In the genomic region with DNA sequence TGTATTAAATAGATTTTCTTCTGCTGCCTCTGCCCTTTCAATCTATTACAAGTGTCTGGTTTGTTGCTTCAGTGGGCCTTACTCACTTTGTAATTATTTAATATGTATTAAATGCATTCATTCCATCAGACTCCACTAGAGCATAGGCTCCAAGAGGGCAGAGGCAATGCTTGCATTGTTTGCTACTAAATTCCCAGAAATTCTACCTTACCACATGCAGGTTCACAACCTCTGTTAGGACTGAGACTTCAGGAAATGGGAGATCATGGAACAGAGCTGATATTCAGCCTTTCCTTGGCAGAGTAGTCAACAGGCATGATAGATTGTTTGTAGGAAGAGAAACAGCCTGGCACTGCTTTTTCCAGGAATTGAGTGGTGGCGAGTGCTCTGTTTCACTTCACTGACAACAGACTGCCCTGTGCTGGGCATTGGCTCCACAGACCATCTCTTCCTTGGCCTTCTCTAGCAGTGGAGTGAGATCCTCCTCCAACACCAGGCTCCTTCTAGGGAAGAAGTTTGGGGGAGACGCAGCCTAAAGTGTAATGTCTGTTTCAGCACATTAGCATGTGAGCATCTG, we compare ENCODE assay signal across 31 cellular contexts. TPM values are rescaled to one million over a fixed set of nuclear protein-coding genes. Genes with fewer than 3 reads are reported as not detected.
"Had no signal": no experiment of that assay in that cellular context is flagged by ENCODE, and none has a peak within 500 bp of the region (broad histone marks: within the 10 kb centered on the region; RNA-seq: fewer than 3 reads in every experiment).

No MANE protein-coding gene starts in this region.

- ATAC-seq: activated naive CD4-positive, alpha-beta T cell treated with anti-CD3 and anti-CD28 coated beads, Interleukin-2, amount 50 U/mL, for 72 hours; activated T-cell treated with anti-CD3 and anti-CD28 coated beads, Interleukin-2, amount 50 U/mL, for 4 hours; body of pancreas; PC-3 had no signal

- DNase-seq: activated B cell treated with CpG ODN at 0.5 μM for 24 hours; activated CD4-positive, alpha-beta memory T cell treated with anti-CD3 and anti-CD28 coated beads for 36 hours; activated CD4-positive, alpha-beta T cell treated with anti-CD3 and anti-CD28 coated beads for 4 hours; activated CD4-positive, alpha-beta T cell treated with anti-CD3 and anti-CD28 coated beads, Interleukin-2, amount 50 U/mL, for 1 hour; activated CD4-positive, CD25-positive, alpha-beta regulatory T cell treated with anti-CD3 and anti-CD28 coated beads, Interleukin-2, amount 50 U/mL, for 72 hours; activated CD8-positive, alpha-beta memory T cell treated with anti-CD3 and anti-CD28 coated beads, Interleukin-2, amount 50 U/mL, for 4 hours; activated gamma-delta T cell treated with Interleukin-2 at 50 U/mL for 16 hours; activated naive CD4-positive, alpha-beta T cell treated with anti-CD3 and anti-CD28 coated beads for 36 hours; activated T-cell treated with anti-CD3 and anti-CD28 coated beads for 4 hours; activated T-cell treated with anti-CD3 and anti-CD28 coated beads, Interleukin-2, amount 50 U/mL, for 4 hours; adrenal gland; body of pancreas; MM.1S; MV-4-11; NCI-H1092; NCI-H1436 treated with DMSO at 0.1 percent for 48 hours; NCI-H1694 treated with DMSO at 0.1 percent for 48 hours; NCI-H2029; NCI-H510A; NCI-H526; NCI-H748 treated with DMSO at 0.1 percent for 48 hours; NK-92 treated with Interleukin-12 subunit alpha and Interleukin-12 subunit beta, amount 100 ng/mL, for 24 hours; PC-3; Peyer's patch; RPMI8226; SW 1271; T-helper 1 cell; T-helper 2 cell; T-helper 9 cell had no signal

RNA-seq across cellular contexts. Expression of gene MATN3, which starts 6.2 kb away (rescaled TPM):
- total RNA-seq: activated B cell treated with CpG ODN at 0.5 μM for 24 hours; activated CD4-positive, alpha-beta memory T cell treated with anti-CD3 and anti-CD28 coated beads for 36 hours; activated naive CD4-positive, alpha-beta T cell treated with anti-CD3 and anti-CD28 coated beads for 36 hours; activated naive CD4-positive, alpha-beta T cell treated with anti-CD3 and anti-CD28 coated beads, Interleukin-2, amount 50 U/mL, for 72 hours; activated T-cell treated with anti-CD3 and anti-CD28 coated beads, Interleukin-2, amount 50 U/mL, for 4 hours; activated T-helper 1 cell treated with anti-CD3 and anti-CD28 coated beads, Interleukin-12 subunit alpha, Interleukin-12 subunit beta, Interleukin-2, Interleukin-4 antibody, amounts not matched to agents 30 ng/mL and 10 ng/mL and 1 ng/mL, durations not matched to agents 14 hours and 24 hours and 36 hours; body of pancreas had no signal
